In the genomic region with DNA sequence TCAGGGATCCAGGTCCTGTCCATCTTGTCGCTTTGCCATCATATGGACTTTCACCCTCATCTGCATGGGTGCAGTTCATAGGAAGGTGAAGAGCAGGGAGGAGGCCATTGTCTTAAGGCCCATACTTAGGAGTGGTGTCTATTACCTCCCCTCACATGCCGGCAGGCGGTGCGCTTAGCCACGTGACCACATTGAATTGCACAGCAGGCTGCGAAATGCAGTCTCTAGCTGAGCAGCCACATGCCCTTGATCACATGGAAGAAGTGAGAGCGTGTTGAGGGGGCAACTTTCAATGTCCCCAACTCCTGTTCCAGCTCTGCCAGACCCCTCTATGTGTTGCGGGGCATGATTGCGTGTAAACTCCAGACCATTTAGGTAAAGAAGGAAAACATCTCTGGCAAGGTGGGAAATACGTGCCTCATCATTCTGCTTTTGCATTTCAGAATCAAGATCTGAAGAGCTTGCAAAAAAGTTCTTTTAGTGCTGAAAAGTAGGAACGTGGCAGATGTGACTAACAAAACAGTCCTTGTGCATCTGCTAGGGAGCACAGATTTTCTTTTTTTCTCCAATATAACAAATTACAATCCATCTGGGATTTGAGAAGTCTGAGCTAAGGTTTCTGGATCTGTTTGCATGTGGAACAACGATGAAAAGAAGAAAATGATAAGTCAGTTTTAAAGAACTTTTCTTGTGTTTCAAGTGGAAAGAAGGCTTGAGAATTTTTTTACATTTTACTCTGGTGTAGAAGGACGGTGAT, we compare ENCODE assay signal across 1 cellular context.
A peak's percentile ranks its signal among the peaks of the same experiment; 100 is the strongest.
TF ChIP-seq lines count a peak whose summit lies in the region.

No MANE protein-coding gene starts in this region.

TF ChIP-seq in K562, 482 proteins besides CTCF, POLR2A, EP300 and RAD21 (continued from another document and continues in another):
- TF ChIP-seq, protein P1, sequence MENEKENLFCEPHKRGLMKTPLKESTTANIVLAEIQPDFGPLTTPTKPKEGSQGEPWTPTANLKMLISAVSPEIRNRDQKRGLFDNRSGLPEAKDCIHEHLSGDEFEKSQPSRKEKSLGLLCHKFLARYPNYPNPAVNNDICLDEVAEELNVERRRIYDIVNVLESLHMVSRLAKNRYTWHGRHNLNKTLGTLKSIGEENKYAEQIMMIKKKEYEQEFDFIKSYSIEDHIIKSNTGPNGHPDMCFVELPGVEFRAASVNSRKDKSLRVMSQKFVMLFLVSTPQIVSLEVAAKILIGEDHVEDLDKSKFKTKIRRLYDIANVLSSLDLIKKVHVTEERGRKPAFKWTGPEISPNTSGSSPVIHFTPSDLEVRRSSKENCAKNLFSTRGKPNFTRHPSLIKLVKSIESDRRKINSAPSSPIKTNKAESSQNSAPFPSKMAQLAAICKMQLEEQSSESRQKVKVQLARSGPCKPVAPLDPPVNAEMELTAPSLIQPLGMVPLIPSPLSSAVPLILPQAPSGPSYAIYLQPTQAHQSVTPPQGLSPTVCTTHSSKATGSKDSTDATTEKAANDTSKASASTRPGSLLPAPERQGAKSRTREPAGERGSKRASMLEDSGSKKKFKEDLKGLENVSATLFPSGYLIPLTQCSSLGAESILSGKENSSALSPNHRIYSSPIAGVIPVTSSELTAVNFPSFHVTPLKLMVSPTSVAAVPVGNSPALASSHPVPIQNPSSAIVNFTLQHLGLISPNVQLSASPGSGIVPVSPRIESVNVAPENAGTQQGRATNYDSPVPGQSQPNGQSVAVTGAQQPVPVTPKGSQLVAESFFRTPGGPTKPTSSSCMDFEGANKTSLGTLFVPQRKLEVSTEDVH (IDR thresholded peaks at IDR 0.05; ENCODE audit: low read depth, partially characterized antibody), result no peak
- TF ChIP-seq, protein P2, sequence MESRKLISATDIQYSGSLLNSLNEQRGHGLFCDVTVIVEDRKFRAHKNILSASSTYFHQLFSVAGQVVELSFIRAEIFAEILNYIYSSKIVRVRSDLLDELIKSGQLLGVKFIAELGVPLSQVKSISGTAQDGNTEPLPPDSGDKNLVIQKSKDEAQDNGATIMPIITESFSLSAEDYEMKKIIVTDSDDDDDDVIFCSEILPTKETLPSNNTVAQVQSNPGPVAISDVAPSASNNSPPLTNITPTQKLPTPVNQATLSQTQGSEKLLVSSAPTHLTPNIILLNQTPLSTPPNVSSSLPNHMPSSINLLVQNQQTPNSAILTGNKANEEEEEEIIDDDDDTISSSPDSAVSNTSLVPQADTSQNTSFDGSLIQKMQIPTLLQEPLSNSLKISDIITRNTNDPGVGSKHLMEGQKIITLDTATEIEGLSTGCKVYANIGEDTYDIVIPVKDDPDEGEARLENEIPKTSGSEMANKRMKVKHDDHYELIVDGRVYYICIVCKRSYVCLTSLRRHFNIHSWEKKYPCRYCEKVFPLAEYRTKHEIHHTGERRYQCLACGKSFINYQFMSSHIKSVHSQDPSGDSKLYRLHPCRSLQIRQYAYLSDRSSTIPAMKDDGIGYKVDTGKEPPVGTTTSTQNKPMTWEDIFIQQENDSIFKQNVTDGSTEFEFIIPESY (CRISPR knock-in tag; IDR thresholded peaks at IDR 0.05), result no peak
- no peak for TF ChIP-seq CTBP1 (IDR thresholded peaks at IDR 0.05; ENCODE audit: borderline replicate concordance)
- TF ChIP-seq, protein P3, sequence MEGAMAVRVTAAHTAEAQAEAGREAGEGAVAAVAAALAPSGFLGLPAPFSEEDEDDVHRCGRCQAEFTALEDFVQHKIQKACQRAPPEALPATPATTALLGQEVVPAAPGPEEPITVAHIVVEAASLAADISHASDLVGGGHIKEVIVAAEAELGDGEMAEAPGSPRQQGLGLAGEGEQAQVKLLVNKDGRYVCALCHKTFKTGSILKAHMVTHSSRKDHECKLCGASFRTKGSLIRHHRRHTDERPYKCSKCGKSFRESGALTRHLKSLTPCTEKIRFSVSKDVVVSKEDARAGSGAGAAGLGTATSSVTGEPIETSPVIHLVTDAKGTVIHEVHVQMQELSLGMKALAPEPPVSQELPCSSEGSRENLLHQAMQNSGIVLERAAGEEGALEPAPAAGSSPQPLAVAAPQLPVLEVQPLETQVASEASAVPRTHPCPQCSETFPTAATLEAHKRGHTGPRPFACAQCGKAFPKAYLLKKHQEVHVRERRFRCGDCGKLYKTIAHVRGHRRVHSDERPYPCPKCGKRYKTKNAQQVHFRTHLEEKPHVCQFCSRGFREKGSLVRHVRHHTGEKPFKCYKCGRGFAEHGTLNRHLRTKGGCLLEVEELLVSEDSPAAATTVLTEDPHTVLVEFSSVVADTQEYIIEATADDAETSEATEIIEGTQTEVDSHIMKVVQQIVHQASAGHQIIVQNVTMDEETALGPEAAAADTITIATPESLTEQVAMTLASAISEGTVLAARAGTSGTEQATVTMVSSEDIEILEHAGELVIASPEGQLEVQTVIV (CRISPR knock-in tag; IDR thresholded peaks at IDR 0.05; ENCODE audit: borderline replicate concordance), result no peak
- no peak for TF ChIP-seq TAF1 (IDR thresholded peaks at IDR 0.05; ENCODE audit: control insufficient read depth, extremely low read depth, insufficient read depth, low read length, severe bottlenecking)
- TF ChIP-seq, protein P4, sequence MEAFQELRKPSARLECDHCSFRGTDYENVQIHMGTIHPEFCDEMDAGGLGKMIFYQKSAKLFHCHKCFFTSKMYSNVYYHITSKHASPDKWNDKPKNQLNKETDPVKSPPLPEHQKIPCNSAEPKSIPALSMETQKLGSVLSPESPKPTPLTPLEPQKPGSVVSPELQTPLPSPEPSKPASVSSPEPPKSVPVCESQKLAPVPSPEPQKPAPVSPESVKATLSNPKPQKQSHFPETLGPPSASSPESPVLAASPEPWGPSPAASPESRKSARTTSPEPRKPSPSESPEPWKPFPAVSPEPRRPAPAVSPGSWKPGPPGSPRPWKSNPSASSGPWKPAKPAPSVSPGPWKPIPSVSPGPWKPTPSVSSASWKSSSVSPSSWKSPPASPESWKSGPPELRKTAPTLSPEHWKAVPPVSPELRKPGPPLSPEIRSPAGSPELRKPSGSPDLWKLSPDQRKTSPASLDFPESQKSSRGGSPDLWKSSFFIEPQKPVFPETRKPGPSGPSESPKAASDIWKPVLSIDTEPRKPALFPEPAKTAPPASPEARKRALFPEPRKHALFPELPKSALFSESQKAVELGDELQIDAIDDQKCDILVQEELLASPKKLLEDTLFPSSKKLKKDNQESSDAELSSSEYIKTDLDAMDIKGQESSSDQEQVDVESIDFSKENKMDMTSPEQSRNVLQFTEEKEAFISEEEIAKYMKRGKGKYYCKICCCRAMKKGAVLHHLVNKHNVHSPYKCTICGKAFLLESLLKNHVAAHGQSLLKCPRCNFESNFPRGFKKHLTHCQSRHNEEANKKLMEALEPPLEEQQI (IDR thresholded peaks at IDR 0.05), result no peak
- TF ChIP-seq ZNF347 (CRISPR knock-in tag; IDR thresholded peaks at IDR 0.05; ENCODE audit: low read depth), result no peak
- no peak for TF ChIP-seq ATF1 (CRISPR knock-in tag; IDR thresholded peaks at IDR 0.05)
- TF ChIP-seq ATF1 (tag; IDR thresholded peaks at IDR 0.05), result no peak
- no peak for TF ChIP-seq PYGO2 (tag; IDR thresholded peaks at IDR 0.05)
- TF ChIP-seq ZNF583 (CRISPR knock-in tag; IDR thresholded peaks at IDR 0.05), result no peak
- no peak for TF ChIP-seq ILK (tag; IDR thresholded peaks at IDR 0.05; ENCODE audit: borderline replicate concordance, low read depth)
- TF ChIP-seq, protein P5, sequence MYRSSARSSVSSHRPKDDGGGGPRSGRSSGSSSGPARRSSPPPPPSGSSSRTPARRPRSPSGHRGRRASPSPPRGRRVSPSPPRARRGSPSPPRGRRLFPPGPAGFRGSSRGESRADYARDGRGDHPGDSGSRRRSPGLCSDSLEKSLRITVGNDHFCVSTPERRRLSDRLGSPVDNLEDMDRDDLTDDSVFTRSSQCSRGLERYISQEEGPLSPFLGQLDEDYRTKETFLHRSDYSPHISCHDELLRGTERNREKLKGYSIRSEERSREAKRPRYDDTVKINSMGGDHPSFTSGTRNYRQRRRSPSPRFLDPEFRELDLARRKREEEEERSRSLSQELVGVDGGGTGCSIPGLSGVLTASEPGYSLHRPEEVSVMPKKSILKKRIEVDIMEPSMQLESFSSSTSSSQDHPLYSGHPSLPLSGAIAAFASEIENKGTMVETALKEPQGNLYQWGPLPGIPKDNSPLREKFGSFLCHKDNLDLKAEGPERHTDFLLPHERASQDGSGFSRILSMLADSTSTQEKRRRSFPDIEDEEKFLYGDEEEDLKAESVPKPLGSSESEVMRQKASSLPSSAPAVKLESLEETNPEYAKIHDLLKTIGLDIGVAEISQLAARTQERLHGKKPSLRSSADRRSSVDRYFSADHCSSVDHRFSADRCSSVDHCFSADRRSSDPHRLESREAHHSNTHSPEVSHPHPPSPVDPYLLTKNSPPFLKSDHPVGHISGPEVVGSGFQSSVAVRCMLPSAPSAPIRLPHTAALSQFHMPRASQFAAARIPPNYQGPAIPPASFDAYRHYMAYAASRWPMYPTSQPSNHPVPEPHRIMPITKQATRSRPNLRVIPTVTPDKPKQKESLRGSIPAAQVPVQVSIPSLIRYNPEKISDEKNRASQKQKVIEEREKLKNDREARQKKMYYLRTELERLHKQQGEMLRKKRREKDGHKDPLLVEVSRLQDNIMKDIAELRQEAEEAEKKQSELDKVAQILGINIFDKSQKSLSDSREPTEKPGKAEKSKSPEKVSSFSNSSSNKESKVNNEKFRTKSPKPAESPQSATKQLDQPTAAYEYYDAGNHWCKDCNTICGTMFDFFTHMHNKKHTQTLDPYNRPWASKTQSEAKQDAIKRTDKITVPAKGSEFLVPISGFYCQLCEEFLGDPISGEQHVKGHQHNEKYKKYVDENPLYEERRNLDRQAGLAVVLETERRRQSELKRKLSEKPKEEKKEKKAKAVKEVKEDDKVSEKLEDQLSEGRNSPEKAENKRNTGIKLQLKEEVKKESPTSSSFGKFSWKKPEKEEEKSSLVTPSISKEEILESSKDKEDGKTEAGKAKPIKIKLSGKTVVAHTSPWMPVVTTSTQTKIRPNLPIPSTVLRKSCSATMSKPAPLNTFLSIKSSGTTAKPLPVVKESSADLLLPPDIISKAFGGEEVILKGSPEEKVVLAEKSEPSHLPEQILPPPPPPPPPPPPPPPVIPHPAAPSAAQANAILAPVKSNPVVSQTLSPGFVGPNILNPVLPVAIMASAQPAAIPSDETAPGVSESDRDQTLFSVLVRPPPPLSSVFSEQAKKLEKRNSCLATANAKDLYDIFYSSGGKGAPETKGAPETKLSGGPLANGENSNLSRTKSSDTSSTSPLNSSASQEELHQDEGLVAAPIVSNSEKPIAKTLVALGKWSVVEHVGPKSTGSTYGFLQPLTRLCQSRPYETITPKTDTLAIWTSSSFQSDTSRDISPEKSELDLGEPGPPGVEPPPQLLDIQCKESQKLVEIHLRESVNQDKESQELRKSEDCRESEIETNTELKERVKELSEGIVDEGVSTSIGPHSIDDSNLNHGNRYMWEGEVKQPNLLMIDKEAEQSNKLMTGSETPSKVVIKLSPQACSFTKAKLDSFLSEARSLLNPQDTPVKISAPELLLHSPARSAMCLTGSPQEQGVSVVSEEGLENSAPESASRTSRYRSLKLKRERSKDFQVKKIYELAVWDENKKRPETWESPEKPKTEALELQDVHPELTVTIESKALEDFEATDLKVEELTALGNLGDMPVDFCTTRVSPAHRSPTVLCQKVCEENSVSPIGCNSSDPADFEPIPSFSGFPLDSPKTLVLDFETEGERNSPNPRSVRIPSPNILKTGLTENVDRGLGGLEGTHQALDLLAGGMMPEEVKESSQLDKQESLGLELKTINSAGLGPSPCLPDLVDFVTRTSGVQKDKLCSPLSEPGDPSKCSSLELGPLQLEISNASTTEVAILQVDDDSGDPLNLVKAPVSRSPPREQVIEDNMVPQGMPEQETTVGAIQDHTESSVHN (IDR thresholded peaks at IDR 0.05; ENCODE audit: borderline replicate concordance in 1 of 2, low read depth in 1 of 2), result no peak
- no peak for TF ChIP-seq ZNF384 (IDR thresholded peaks at IDR 0.05; ENCODE audit: low read depth, low read length)
- no peak for TF ChIP-seq ZNF76 (CRISPR knock-in tag; IDR thresholded peaks at IDR 0.05; ENCODE audit: borderline replicate concordance)
- no peak for TF ChIP-seq SIRT6 (IDR thresholded peaks at IDR 0.05; ENCODE audit: low read depth, low read length)
- peak; percentile 81 for TF ChIP-seq RAD51 (IDR thresholded peaks at IDR 0.05; ENCODE audit: borderline replicate concordance, low read depth)
- TF ChIP-seq CSDE1 (IDR thresholded peaks at IDR 0.05), result no peak
- TF ChIP-seq, protein P6, sequence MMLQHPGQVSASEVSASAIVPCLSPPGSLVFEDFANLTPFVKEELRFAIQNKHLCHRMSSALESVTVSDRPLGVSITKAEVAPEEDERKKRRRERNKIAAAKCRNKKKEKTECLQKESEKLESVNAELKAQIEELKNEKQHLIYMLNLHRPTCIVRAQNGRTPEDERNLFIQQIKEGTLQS (IDR thresholded peaks at IDR 0.05), result no peak
- TF ChIP-seq, protein P6 (CRISPR knock-in tag; conservative IDR thresholded peaks at IDR 0.05), result no peak
- TF ChIP-seq, protein P7, sequence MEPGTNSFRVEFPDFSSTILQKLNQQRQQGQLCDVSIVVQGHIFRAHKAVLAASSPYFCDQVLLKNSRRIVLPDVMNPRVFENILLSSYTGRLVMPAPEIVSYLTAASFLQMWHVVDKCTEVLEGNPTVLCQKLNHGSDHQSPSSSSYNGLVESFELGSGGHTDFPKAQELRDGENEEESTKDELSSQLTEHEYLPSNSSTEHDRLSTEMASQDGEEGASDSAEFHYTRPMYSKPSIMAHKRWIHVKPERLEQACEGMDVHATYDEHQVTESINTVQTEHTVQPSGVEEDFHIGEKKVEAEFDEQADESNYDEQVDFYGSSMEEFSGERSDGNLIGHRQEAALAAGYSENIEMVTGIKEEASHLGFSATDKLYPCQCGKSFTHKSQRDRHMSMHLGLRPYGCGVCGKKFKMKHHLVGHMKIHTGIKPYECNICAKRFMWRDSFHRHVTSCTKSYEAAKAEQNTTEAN (CRISPR knock-in tag; IDR thresholded peaks at IDR 0.05), result no peak
- no peak for TF ChIP-seq ZNF75A (CRISPR knock-in tag; IDR thresholded peaks at IDR 0.05)
- TF ChIP-seq, protein P8, sequence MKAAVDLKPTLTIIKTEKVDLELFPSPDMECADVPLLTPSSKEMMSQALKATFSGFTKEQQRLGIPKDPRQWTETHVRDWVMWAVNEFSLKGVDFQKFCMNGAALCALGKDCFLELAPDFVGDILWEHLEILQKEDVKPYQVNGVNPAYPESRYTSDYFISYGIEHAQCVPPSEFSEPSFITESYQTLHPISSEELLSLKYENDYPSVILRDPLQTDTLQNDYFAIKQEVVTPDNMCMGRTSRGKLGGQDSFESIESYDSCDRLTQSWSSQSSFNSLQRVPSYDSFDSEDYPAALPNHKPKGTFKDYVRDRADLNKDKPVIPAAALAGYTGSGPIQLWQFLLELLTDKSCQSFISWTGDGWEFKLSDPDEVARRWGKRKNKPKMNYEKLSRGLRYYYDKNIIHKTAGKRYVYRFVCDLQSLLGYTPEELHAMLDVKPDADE (conservative IDR thresholded peaks at IDR 0.05; ENCODE audit: control insufficient read depth, low read depth, low read length), result no peak
- no peak for TF ChIP-seq MCM3 (IDR thresholded peaks at IDR 0.05)
- TF ChIP-seq MAFF (IDR thresholded peaks at IDR 0.05; ENCODE audit: low read length), result no peak
- TF ChIP-seq, protein P9, sequence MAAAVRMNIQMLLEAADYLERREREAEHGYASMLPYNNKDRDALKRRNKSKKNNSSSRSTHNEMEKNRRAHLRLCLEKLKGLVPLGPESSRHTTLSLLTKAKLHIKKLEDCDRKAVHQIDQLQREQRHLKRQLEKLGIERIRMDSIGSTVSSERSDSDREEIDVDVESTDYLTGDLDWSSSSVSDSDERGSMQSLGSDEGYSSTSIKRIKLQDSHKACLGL (CRISPR knock-in tag; IDR thresholded peaks at IDR 0.05; ENCODE audit: borderline replicate concordance, poor library complexity, severe bottlenecking), result no peak
- no peak for TF ChIP-seq ZNF121 (CRISPR knock-in tag; conservative IDR thresholded peaks at IDR 0.05)
- TF ChIP-seq NFIC (IDR thresholded peaks at IDR 0.05), result no peak
- TF ChIP-seq TARDBP (IDR thresholded peaks at IDR 0.05), result no peak
